Comparison of ENCODE assay signal across 2 cellular contexts in the genomic region with DNA sequence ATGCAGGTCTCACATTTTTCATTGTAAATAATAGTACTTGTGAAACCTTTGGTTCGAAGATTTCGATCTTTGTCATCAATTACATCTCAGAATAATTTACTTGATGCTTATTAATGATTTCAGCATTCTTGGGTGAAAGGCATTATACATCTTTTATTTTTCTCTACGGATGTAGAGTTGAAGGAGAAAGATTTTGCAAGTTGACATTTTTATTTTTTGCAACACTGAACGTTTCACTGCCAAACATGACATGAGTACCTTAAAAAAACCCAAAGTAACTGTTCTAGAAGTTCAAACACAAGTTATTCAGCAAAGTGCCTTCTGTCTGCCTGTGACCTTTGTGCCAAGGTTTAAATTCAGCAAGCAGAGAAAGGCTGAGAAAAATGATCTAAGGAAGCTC.
TF ChIP-seq lines count a peak whose summit lies in the region.

No MANE protein-coding gene starts in this region.

TF ChIP-seq in HepG2, 621 proteins besides CTCF, POLR2A, EP300 and RAD21 (continued from another document):
- TF ChIP-seq, protein P1, sequence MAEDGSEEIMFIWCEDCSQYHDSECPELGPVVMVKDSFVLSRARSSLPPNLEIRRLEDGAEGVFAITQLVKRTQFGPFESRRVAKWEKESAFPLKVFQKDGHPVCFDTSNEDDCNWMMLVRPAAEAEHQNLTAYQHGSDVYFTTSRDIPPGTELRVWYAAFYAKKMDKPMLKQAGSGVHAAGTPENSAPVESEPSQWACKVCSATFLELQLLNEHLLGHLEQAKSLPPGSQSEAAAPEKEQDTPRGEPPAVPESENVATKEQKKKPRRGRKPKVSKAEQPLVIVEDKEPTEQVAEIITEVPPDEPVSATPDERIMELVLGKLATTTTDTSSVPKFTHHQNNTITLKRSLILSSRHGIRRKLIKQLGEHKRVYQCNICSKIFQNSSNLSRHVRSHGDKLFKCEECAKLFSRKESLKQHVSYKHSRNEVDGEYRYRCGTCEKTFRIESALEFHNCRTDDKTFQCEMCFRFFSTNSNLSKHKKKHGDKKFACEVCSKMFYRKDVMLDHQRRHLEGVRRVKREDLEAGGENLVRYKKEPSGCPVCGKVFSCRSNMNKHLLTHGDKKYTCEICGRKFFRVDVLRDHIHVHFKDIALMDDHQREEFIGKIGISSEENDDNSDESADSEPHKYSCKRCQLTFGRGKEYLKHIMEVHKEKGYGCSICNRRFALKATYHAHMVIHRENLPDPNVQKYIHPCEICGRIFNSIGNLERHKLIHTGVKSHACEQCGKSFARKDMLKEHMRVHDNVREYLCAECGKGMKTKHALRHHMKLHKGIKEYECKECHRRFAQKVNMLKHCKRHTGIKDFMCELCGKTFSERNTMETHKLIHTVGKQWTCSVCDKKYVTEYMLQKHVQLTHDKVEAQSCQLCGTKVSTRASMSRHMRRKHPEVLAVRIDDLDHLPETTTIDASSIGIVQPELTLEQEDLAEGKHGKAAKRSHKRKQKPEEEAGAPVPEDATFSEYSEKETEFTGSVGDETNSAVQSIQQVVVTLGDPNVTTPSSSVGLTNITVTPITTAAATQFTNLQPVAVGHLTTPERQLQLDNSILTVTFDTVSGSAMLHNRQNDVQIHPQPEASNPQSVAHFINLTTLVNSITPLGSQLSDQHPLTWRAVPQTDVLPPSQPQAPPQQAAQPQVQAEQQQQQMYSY (CRISPR knock-in tag; IDR thresholded peaks at IDR 0.05) = no peak
- TF ChIP-seq THYN1 (CRISPR knock-in tag; IDR thresholded peaks at IDR 0.05; ENCODE audit: borderline replicate concordance, low read depth) (no peak), HDAC6 (IDR thresholded peaks at IDR 0.05; ENCODE audit: low read depth, low read length) (no peak), MTA3 (CRISPR knock-in tag; IDR thresholded peaks at IDR 0.05) (no peak), ZSCAN30 (CRISPR knock-in tag; IDR thresholded peaks at IDR 0.05) (no peak), ATRX (CRISPR knock-in tag; IDR thresholded peaks at IDR 0.05; ENCODE audit: borderline replicate concordance) (no peak), MAFF (IDR thresholded peaks at IDR 0.05; ENCODE audit: low read depth, low read length) (peak; percentile 71), TMF1 (CRISPR knock-in tag; IDR thresholded peaks at IDR 0.05; ENCODE audit: low read depth) (no peak)
- TF ChIP-seq, protein P2, sequence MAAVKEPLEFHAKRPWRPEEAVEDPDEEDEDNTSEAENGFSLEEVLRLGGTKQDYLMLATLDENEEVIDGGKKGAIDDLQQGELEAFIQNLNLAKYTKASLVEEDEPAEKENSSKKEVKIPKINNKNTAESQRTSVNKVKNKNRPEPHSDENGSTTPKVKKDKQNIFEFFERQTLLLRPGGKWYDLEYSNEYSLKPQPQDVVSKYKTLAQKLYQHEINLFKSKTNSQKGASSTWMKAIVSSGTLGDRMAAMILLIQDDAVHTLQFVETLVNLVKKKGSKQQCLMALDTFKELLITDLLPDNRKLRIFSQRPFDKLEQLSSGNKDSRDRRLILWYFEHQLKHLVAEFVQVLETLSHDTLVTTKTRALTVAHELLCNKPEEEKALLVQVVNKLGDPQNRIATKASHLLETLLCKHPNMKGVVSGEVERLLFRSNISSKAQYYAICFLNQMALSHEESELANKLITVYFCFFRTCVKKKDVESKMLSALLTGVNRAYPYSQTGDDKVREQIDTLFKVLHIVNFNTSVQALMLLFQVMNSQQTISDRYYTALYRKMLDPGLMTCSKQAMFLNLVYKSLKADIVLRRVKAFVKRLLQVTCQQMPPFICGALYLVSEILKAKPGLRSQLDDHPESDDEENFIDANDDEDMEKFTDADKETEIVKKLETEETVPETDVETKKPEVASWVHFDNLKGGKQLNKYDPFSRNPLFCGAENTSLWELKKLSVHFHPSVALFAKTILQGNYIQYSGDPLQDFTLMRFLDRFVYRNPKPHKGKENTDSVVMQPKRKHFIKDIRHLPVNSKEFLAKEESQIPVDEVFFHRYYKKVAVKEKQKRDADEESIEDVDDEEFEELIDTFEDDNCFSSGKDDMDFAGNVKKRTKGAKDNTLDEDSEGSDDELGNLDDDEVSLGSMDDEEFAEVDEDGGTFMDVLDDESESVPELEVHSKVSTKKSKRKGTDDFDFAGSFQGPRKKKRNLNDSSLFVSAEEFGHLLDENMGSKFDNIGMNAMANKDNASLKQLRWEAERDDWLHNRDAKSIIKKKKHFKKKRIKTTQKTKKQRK (IDR thresholded peaks at IDR 0.05; ENCODE audit: low read length) = no peak
- TF ChIP-seq, protein P3, sequence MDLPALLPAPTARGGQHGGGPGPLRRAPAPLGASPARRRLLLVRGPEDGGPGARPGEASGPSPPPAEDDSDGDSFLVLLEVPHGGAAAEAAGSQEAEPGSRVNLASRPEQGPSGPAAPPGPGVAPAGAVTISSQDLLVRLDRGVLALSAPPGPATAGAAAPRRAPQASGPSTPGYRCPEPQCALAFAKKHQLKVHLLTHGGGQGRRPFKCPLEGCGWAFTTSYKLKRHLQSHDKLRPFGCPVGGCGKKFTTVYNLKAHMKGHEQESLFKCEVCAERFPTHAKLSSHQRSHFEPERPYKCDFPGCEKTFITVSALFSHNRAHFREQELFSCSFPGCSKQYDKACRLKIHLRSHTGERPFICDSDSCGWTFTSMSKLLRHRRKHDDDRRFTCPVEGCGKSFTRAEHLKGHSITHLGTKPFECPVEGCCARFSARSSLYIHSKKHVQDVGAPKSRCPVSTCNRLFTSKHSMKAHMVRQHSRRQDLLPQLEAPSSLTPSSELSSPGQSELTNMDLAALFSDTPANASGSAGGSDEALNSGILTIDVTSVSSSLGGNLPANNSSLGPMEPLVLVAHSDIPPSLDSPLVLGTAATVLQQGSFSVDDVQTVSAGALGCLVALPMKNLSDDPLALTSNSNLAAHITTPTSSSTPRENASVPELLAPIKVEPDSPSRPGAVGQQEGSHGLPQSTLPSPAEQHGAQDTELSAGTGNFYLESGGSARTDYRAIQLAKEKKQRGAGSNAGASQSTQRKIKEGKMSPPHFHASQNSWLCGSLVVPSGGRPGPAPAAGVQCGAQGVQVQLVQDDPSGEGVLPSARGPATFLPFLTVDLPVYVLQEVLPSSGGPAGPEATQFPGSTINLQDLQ (CRISPR knock-in tag; IDR thresholded peaks at IDR 0.05) = no peak

TF ChIP-seq in HEK293T, 16 proteins besides CTCF, POLR2A, EP300 and RAD21 (continued from another document):
- no peak for TF ChIP-seq ARNT (IDR thresholded peaks at IDR 0.05)
- no peak for TF ChIP-seq NFRKB (IDR thresholded peaks at IDR 0.05)
- TF ChIP-seq SP1 (IDR thresholded peaks at IDR 0.05) = no peak
- TF ChIP-seq, protein P4, sequence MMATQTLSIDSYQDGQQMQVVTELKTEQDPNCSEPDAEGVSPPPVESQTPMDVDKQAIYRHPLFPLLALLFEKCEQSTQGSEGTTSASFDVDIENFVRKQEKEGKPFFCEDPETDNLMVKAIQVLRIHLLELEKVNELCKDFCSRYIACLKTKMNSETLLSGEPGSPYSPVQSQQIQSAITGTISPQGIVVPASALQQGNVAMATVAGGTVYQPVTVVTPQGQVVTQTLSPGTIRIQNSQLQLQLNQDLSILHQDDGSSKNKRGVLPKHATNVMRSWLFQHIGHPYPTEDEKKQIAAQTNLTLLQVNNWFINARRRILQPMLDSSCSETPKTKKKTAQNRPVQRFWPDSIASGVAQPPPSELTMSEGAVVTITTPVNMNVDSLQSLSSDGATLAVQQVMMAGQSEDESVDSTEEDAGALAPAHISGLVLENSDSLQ (IDR thresholded peaks at IDR 0.05) = no peak
- no peak for TF ChIP-seq LEF1 (IDR thresholded peaks at IDR 0.05; ENCODE audit: borderline replicate concordance)
- no peak for TF ChIP-seq BHLHE40 (IDR thresholded peaks at IDR 0.05; ENCODE audit: borderline replicate concordance)
